ENCODE assay signal across 8 cellular contexts in the genomic region with DNA sequence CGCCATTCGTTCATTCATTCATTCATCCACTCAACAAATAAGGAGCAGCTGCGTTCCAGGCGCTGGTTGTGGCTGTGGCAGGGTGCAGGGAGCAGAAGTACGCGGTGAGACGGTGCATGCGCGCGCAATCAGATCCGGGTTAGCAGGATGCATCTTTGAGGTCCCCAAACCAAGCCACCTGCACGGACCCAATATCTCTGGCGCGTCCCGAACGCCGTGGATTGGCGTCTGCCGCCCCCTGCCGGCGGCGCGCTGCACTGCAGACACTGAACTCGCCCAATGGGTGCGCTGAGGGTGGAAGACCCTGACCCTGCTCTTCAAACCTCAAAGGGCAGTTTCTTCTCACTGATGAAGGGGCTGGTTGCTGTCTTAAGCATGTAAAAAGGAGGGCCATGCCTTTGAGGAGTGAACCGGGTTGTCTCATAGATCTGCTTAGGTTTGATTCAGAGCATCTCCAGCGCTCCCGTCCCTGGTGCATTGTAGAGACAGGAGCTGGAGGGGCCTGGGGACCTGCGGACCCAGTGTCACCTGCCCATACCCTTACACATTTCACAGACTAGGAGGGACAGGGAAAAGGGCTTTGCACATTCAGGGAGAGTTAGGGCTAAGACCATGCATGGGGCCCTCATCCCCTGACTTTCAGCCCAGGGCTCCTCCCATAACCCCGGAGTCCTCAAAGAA.
DNase-seq lines count a peak whose midpoint lies in the region; ATAC-seq and TF ChIP-seq lines count a peak whose summit lies in the region.

No MANE protein-coding gene starts in this region.

- peaks cover 32% of the 10 kb centered on the region for H3K27me3 Mint-ChIP-seq in nephron progenitor cell (ENCODE audit: low read depth, poor library complexity)

- H3K9me3 Mint-ChIP-seq in nephron progenitor cell = peaks cover 13% of the 10 kb centered on the region

- peak overlapping the region; percentile 0; the same call in 1 of the 2 replicates for H3K9ac ChIP-seq in ES-I3 (ENCODE audit: low read depth, low read length)

- ATAC-seq in HG02642 (IDR thresholded peaks at IDR 0.05; ENCODE audit: poor library complexity, unreplicated experiment) = peak; percentile 77
- peak; percentile 90 for ATAC-seq in stimulated activated naive CD8-positive, alpha-beta T cell treated with anti-CD3 and anti-CD28 coated beads, Interleukin-15, Interleukin-2, amounts not matched to agents 100 U/mL and 50 U/mL, for 24 hours
- ATAC-seq in GM21786 (IDR thresholded peaks at IDR 0.05; ENCODE audit: unreplicated experiment) = no peak

- H3K36me3 Mint-ChIP-seq in nephron progenitor cell (ENCODE audit: low read depth) = no peaks in the 10 kb centered on the region

- no peak overlapping the region for H3K4me3 ChIP-seq in fibroblast of mammary gland (ENCODE audit: control insufficient read depth, low read depth, low read length)

- H3K4me1 ChIP-seq in ES-I3 (ENCODE audit: insufficient read depth, low read length) = no peaks in the 10 kb centered on the region

- DNase-seq in NOMO-1 (lab: John Stamatoyannopoulos, UW; ENCODE audit: unreplicated experiment in 2 of 2) (peak; percentile 16 to 32), activated T-cell treated with anti-CD3 and anti-CD28 coated beads for 48 hours (ENCODE audit: low read depth) (peak; percentile 72), fibroblast of mammary gland (ENCODE audit: low read depth) (peak; percentile 25), nephron progenitor cell (peak; percentile 88)
- DNase-seq in stimulated activated naive CD8-positive, alpha-beta T cell treated with anti-CD3 and anti-CD28 coated beads, Interleukin-15, Interleukin-2, amounts not matched to agents 100 U/mL and 50 U/mL, for 24 hours = peak; percentile 84

- no peak overlapping the region for H3K4me3 Mint-ChIP-seq in nephron progenitor cell

- H3K4me1 Mint-ChIP-seq in nephron progenitor cell = no peaks in the 10 kb centered on the region

- H3K36me3 ChIP-seq in ES-I3 (ENCODE audit: insufficient read depth, low read length) = no peaks in the 10 kb centered on the region

- TF ChIP-seq CTCF in fibroblast of mammary gland (conservative IDR thresholded peaks at IDR 0.05; ENCODE audit: control insufficient read depth, insufficient read depth, low read depth, low read length) (peak; percentile 89), nephron progenitor cell (IDR thresholded peaks at IDR 0.05) (peak; percentile 99)

- no peaks in the 10 kb centered on the region for H3K9me3 ChIP-seq in ES-I3 (ENCODE audit: control insufficient read depth, insufficient read depth, low read length)

- no peak overlapping the region for H3K27ac Mint-ChIP-seq in nephron progenitor cell

Comparison
In these comparisons a context has a peak if more than half of its experiments do, and no peak if none do; other contexts are left out.
1. DNase-seq: peak in every context shown above with its lines; median percentile 88 in nephron progenitor cell; 84 in stimulated activated naive CD8-positive, alpha-beta T cell treated with anti-CD3 and anti-CD28 coated beads, Interleukin-15, Interleukin-2, amounts not matched to agents 100 U/mL and 50 U/mL, for 24 hours; 72 in activated T-cell treated with anti-CD3 and anti-CD28 coated beads for 48 hours; 25 in fibroblast of mammary gland; 24 in NOMO-1.